Comparison of ENCODE assay signal across 1 cellular context in genomic region chr3:70242297-70242868, GRCh38.
TF ChIP-seq lines count a peak whose summit lies in the region.

No MANE protein-coding gene starts in this region.

TF ChIP-seq in SK-N-SH treated with all-trans-retinoic acid at 6 μM for 48 hours, 23 proteins besides CTCF, POLR2A, EP300 and RAD21 (continued from another document):
- peak; percentile 62; the same call in 1 of the 2 replicates for TF ChIP-seq CREB5 (CRISPR knock-in tag; IDR thresholded peaks at IDR 0.05; ENCODE audit: low read depth)
- no peak for TF ChIP-seq POU6F1 (CRISPR knock-in tag; IDR thresholded peaks at IDR 0.05; ENCODE audit: borderline replicate concordance, low read depth)
- no peak for TF ChIP-seq BACH2 (CRISPR knock-in tag; IDR thresholded peaks at IDR 0.05; ENCODE audit: borderline replicate concordance)
- TF ChIP-seq ZFP30 (CRISPR knock-in tag; IDR thresholded peaks at IDR 0.05): no peak
- TF ChIP-seq TSHZ2 (CRISPR knock-in tag; IDR thresholded peaks at IDR 0.05): no peak
- TF ChIP-seq ESRRG (CRISPR knock-in tag; IDR thresholded peaks at IDR 0.05): no peak
- no peak for TF ChIP-seq SNAI2 (CRISPR knock-in tag; IDR thresholded peaks at IDR 0.05)
- TF ChIP-seq RARB (CRISPR knock-in tag; IDR thresholded peaks at IDR 0.05): no peak
- no peak for TF ChIP-seq OSR1 (CRISPR knock-in tag; IDR thresholded peaks at IDR 0.05)
- TF ChIP-seq CSRNP3 (CRISPR knock-in tag; IDR thresholded peaks at IDR 0.05): 0 out of 2 replicates have a peak, but pooled peaks have one; percentile 33
- TF ChIP-seq PPARA (CRISPR knock-in tag; IDR thresholded peaks at IDR 0.05; ENCODE audit: borderline replicate concordance): no peak
